ENCODE assay signal across 2 cellular contexts in the genomic region with DNA sequence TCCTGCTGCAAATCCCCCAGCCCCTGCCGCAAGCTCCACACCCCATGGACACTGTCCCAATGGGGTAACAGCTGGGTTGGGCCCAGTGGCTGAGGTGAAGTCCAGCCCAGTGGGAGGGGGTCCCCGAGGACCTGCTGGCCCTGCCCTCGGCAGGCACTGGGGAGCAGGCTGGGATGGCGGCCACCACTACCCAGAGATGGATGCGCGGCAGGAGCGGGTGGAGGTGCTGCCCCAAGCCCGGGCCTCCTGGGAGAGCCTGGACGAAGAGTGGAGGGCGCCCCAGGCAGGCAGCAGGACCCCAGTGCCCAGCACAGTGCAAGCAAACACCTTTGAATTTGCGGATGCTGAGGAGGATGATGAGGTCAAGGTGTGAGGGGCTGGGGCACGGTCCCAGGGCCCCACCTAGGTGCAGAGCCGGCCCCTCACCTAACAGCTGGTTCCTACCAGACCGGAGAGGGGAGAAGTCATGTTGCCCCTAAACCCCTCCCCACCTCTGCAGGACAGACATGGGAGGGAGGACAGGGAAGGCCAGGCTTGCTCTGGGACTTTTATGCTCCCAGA.
A peak's percentile ranks its signal among the peaks of the same experiment; 100 is the strongest.
TF ChIP-seq lines count a peak whose summit lies in the region.

No MANE protein-coding gene starts in this region.

TF ChIP-seq in A549, 52 proteins besides CTCF, POLR2A, EP300 and RAD21:
- no peak for TF ChIP-seq CEBPB (IDR thresholded peaks at IDR 0.05)
- TF ChIP-seq, protein P1, sequence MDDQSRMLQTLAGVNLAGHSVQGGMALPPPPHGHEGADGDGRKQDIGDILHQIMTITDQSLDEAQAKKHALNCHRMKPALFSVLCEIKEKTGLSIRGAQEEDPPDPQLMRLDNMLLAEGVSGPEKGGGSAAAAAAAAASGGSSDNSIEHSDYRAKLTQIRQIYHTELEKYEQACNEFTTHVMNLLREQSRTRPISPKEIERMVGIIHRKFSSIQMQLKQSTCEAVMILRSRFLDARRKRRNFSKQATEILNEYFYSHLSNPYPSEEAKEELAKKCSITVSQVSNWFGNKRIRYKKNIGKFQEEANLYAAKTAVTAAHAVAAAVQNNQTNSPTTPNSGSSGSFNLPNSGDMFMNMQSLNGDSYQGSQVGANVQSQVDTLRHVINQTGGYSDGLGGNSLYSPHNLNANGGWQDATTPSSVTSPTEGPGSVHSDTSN (IDR thresholded peaks at IDR 0.05): 0 out of 2 replicates have a peak, but pooled peaks have one; percentile 6

TF ChIP-seq in endothelial cell of umbilical vein, 7 proteins besides CTCF, POLR2A, EP300 and RAD21:
- TF ChIP-seq JUN (IDR thresholded peaks at IDR 0.05; ENCODE audit: borderline replicate concordance, insufficient read depth, insufficient read length, low read depth) (no peak), MAX (IDR thresholded peaks at IDR 0.05; ENCODE audit: insufficient read depth, insufficient read length) (no peak), GATA2 (IDR thresholded peaks at IDR 0.05; ENCODE audit: insufficient read depth, insufficient read length, low read depth, low read length) (no peak), POLR2AphosphoS5 (IDR thresholded peaks at IDR 0.05; ENCODE audit: insufficient read depth, low read depth, low read length) (no peak), EZH2 (IDR thresholded peaks at IDR 0.05; ENCODE audit: borderline replicate concordance, low read depth, low read length, severe bottlenecking) (no peak), MYC (IDR thresholded peaks at IDR 0.05; ENCODE audit: low read depth, low read length) (no peak), FOS (IDR thresholded peaks at IDR 0.05; ENCODE audit: borderline replicate concordance, insufficient read depth, low read length) (no peak)
